In genomic region chr13:97946951-97947588, GRCh38 we compare ENCODE assay signal across 1 cellular context.
A peak's percentile ranks its signal among the peaks of the same experiment; 100 is the strongest.
TF ChIP-seq lines count a peak whose summit lies in the region.

No MANE protein-coding gene starts in this region.

TF ChIP-seq in IMR-90, 13 proteins besides CTCF, POLR2A, EP300 and RAD21 (continued from another document):
- no peak for TF ChIP-seq MXI1 (IDR thresholded peaks at IDR 0.05; ENCODE audit: borderline replicate concordance, low read depth, low read length)
- no peak for TF ChIP-seq RFX5 (IDR thresholded peaks at IDR 0.05; ENCODE audit: low read depth, low read length)
- TF ChIP-seq NFE2L2 (IDR thresholded peaks at IDR 0.05; ENCODE audit: low read depth, low read length) = peak; percentile 27; the same call in 1 of the 2 replicates
- peak; percentile 41; the same call in 1 of the 2 replicates for TF ChIP-seq MAZ (IDR thresholded peaks at IDR 0.05; ENCODE audit: borderline replicate concordance, low read depth, low read length)
- TF ChIP-seq CEBPB (IDR thresholded peaks at IDR 0.05; ENCODE audit: low read depth, low read length) = peak; percentile 99
- no peak for TF ChIP-seq USF2 (IDR thresholded peaks at IDR 0.05; ENCODE audit: low read depth, low read length)
- TF ChIP-seq MAFK (IDR thresholded peaks at IDR 0.05; ENCODE audit: low read depth, low read length) = no peak
- TF ChIP-seq BHLHE40 (IDR thresholded peaks at IDR 0.05; ENCODE audit: low read depth, low read length) = no peak
- no peak for TF ChIP-seq CHD1 (IDR thresholded peaks at IDR 0.05; ENCODE audit: low read depth, low read length)
